In genomic region chr12:780750-781379, GRCh38 we compare ENCODE assay signal across 11 cellular contexts. TPM values are rescaled to one million over a fixed set of nuclear protein-coding genes. Genes with fewer than 3 reads are reported as not detected.
DNase-seq lines count a peak whose midpoint lies in the region; ATAC-seq and TF ChIP-seq lines count a peak whose summit lies in the region.
"Had no signal": no experiment of that assay in that cellular context is flagged by ENCODE, and none has a peak within 500 bp of the region (broad histone marks: within the 10 kb centered on the region; RNA-seq: fewer than 3 reads in every experiment).

No MANE protein-coding gene starts in this region.

- no peak overlapping the region for H2AFZ ChIP-seq in Loucy (ENCODE audit: low read length)

- H3K4me1 ChIP-seq in Loucy (ENCODE audit: insufficient read depth, low read length, poor library complexity, severe bottlenecking), result peaks cover 11% of the 10 kb centered on the region

- TF ChIP-seq CTCF in activated CD8-positive, alpha-beta T cell treated with anti-CD3 and anti-CD28 coated beads for 36 hours (IDR thresholded peaks at IDR 0.05), result no peak
- no peak for TF ChIP-seq CTCF in Loucy (conservative IDR thresholded peaks at IDR 0.05; ENCODE audit: low read length)
- TF ChIP-seq CTCF in osteocyte (IDR thresholded peaks at IDR 0.05), result no peak

- peaks cover 87% of the 10 kb centered on the region for H4K20me1 ChIP-seq in Loucy (ENCODE audit: insufficient read depth, low read length, poor library complexity, severe bottlenecking)

- no peaks in the 10 kb centered on the region for H3K9me2 ChIP-seq in Loucy (replicated peaks; ENCODE audit: low read depth, low read length)

- CTCF ChIA-PET in activated CD8-positive, alpha-beta T cell treated with anti-CD3 and anti-CD28 coated beads for 36 hours (lab: Charles Lee), result interaction anchor here (0.7 to 1.9 kb wide), 6 partner anchors 9 to 210 kb away, joined by 3 to 12 read pairs (median 6); no protein-coding TSS in a partner anchor
- CTCF ChIA-PET in activated CD8-positive, alpha-beta T cell treated with anti-CD3 and anti-CD28 coated beads, Interleukin-2, amount 10 ng/mL, durations not matched to agents 7 days and 5 days (lab: Charles Lee), result interaction anchor here (0.7 to 3.3 kb wide), 13 partner anchors 11 to 212 kb away, joined by 3 to 30 read pairs (median 4); partner anchors contain the start of genes RAD52 and WNK1

- H3F3A ChIP-seq in Loucy (ENCODE audit: low read depth), result no peaks in the 10 kb centered on the region

- H3K27me3 Mint-ChIP-seq in activated CD8-positive, alpha-beta T cell treated with anti-CD3 and anti-CD28 coated beads for 36 hours, result no peaks in the 10 kb centered on the region
- no peaks in the 10 kb centered on the region for H3K27me3 Mint-ChIP-seq in activated CD8-positive, alpha-beta T cell treated with anti-CD3 and anti-CD28 coated beads, Interleukin-2, amount 10 ng/mL, durations not matched to agents 7 days and 5 days (ENCODE audit: low read depth)
- no peaks in the 10 kb centered on the region for H3K27me3 Mint-ChIP-seq in dendritic cell treated with granulocyte-macrophage colony-stimulating factor and Interleukin-4, amounts not matched to agents 40 ng/mL and 50 ng/mL, for 4 days
- H3K27me3 Mint-ChIP-seq in osteocyte (ENCODE audit: unreplicated experiment), result no peaks in the 10 kb centered on the region

- no peak overlapping the region for H3K4me3 Mint-ChIP-seq in activated CD8-positive, alpha-beta T cell treated with anti-CD3 and anti-CD28 coated beads for 36 hours
- H3K4me3 Mint-ChIP-seq in activated CD8-positive, alpha-beta T cell treated with anti-CD3 and anti-CD28 coated beads, Interleukin-2, amount 10 ng/mL, durations not matched to agents 7 days and 5 days, result no peak overlapping the region
- no peak overlapping the region for H3K4me3 Mint-ChIP-seq in dendritic cell treated with granulocyte-macrophage colony-stimulating factor and Interleukin-4, amounts not matched to agents 40 ng/mL and 50 ng/mL, for 4 days
- H3K4me3 Mint-ChIP-seq in osteocyte (ENCODE audit: unreplicated experiment), result no peak overlapping the region

- 0 out of 2 replicates have a peak, but pooled peaks cover 2% of the 10 kb centered on the region for H3K36me3 ChIP-seq in Loucy (ENCODE audit: insufficient read depth, low read length)

- peaks cover 99% of the 10 kb centered on the region for H3K79me2 ChIP-seq in Loucy (ENCODE audit: insufficient read depth, low read length)

- H3K4me3 ChIP-seq in Loucy (ENCODE audit: low read length, poor library complexity, severe bottlenecking), result no peak overlapping the region

- no peaks in the 10 kb centered on the region for H3K9me3 Mint-ChIP-seq in activated CD8-positive, alpha-beta T cell treated with anti-CD3 and anti-CD28 coated beads for 36 hours
- H3K9me3 Mint-ChIP-seq in activated CD8-positive, alpha-beta T cell treated with anti-CD3 and anti-CD28 coated beads, Interleukin-2, amount 10 ng/mL, durations not matched to agents 7 days and 5 days (ENCODE audit: insufficient read depth), result no peaks in the 10 kb centered on the region
- H3K9me3 Mint-ChIP-seq in dendritic cell treated with granulocyte-macrophage colony-stimulating factor and Interleukin-4, amounts not matched to agents 40 ng/mL and 50 ng/mL, for 4 days, result peaks cover 7% of the 10 kb centered on the region
- H3K9me3 Mint-ChIP-seq in osteocyte (ENCODE audit: unreplicated experiment), result no peaks in the 10 kb centered on the region

- peaks cover 15% of the 10 kb centered on the region for H3K36me3 Mint-ChIP-seq in activated CD8-positive, alpha-beta T cell treated with anti-CD3 and anti-CD28 coated beads for 36 hours (ENCODE audit: low read depth)
- peaks cover 17% of the 10 kb centered on the region for H3K36me3 Mint-ChIP-seq in activated CD8-positive, alpha-beta T cell treated with anti-CD3 and anti-CD28 coated beads, Interleukin-2, amount 10 ng/mL, durations not matched to agents 7 days and 5 days (ENCODE audit: low read depth)
- peaks cover 16% of the 10 kb centered on the region for H3K36me3 Mint-ChIP-seq in dendritic cell treated with granulocyte-macrophage colony-stimulating factor and Interleukin-4, amounts not matched to agents 40 ng/mL and 50 ng/mL, for 4 days (ENCODE audit: low read depth)
- H3K36me3 Mint-ChIP-seq in osteocyte (ENCODE audit: unreplicated experiment), result no peaks in the 10 kb centered on the region

- no peak overlapping the region for H3K9ac ChIP-seq in Loucy (ENCODE audit: low read depth, low read length, poor library complexity, severe bottlenecking)

- H3K4me1 Mint-ChIP-seq in activated CD8-positive, alpha-beta T cell treated with anti-CD3 and anti-CD28 coated beads for 36 hours (ENCODE audit: low read depth), result peaks cover 70% of the 10 kb centered on the region
- peaks cover 53% of the 10 kb centered on the region for H3K4me1 Mint-ChIP-seq in activated CD8-positive, alpha-beta T cell treated with anti-CD3 and anti-CD28 coated beads, Interleukin-2, amount 10 ng/mL, durations not matched to agents 7 days and 5 days (ENCODE audit: low read depth)
- peaks cover 41% of the 10 kb centered on the region for H3K4me1 Mint-ChIP-seq in dendritic cell treated with granulocyte-macrophage colony-stimulating factor and Interleukin-4, amounts not matched to agents 40 ng/mL and 50 ng/mL, for 4 days (ENCODE audit: low read depth)
- peaks cover 58% of the 10 kb centered on the region for H3K4me1 Mint-ChIP-seq in osteocyte (ENCODE audit: unreplicated experiment)

- intact Hi-C loops in activated CD8-positive, alpha-beta T cell treated with anti-CD3 and anti-CD28 coated beads for 36 hours (cut with micrococcal nuclease), result no loop called here
- intact Hi-C loops in dendritic cell treated with granulocyte-macrophage colony-stimulating factor and Interleukin-4, amounts not matched to agents 40 ng/mL and 50 ng/mL, for 4 days (cut with micrococcal nuclease), result no loop called here

- no peaks in the 10 kb centered on the region for H3K27me3 ChIP-seq in Loucy (ENCODE audit: insufficient read depth, low read length, poor library complexity, severe bottlenecking)

- POLR2A ChIA-PET in activated CD8-positive, alpha-beta T cell treated with anti-CD3 and anti-CD28 coated beads for 36 hours (lab: Charles Lee), result interaction anchor here (1.0 to 1.7 kb wide), 3 partner anchors 12 to 29 kb away, joined by 3 to 5 read pairs (median 3); no protein-coding TSS in a partner anchor
- POLR2A ChIA-PET in activated CD8-positive, alpha-beta T cell treated with anti-CD3 and anti-CD28 coated beads, Interleukin-2, amount 10 ng/mL, durations not matched to agents 7 days and 5 days (lab: Charles Lee), result interaction anchor here (0.6 to 1.0 kb wide), 2 partner anchors 38 to 102 kb away, joined by 3 read pairs; no protein-coding TSS in a partner anchor

- peak overlapping the region; percentile 2 for H3K4me2 ChIP-seq in Loucy (ENCODE audit: low read depth, low read length, poor library complexity, severe bottlenecking)

- peak; percentile 46 for ATAC-seq in activated CD8-positive, alpha-beta T cell treated with anti-CD3 and anti-CD28 coated beads for 36 hours
- no peak for ATAC-seq in activated CD8-positive, alpha-beta T cell treated with anti-CD3 and anti-CD28 coated beads, Interleukin-2, amount 10 ng/mL, durations not matched to agents 7 days and 5 days
- ATAC-seq in HG02588 (IDR thresholded peaks at IDR 0.05; ENCODE audit: unreplicated experiment), result no peak

- peak overlapping the region; percentile 23 for H3K27ac Mint-ChIP-seq in activated CD8-positive, alpha-beta T cell treated with anti-CD3 and anti-CD28 coated beads for 36 hours
- no peak overlapping the region for H3K27ac Mint-ChIP-seq in activated CD8-positive, alpha-beta T cell treated with anti-CD3 and anti-CD28 coated beads, Interleukin-2, amount 10 ng/mL, durations not matched to agents 7 days and 5 days
- H3K27ac Mint-ChIP-seq in dendritic cell treated with granulocyte-macrophage colony-stimulating factor and Interleukin-4, amounts not matched to agents 40 ng/mL and 50 ng/mL, for 4 days, result peak overlapping the region; percentile 80
- H3K27ac Mint-ChIP-seq in osteocyte (ENCODE audit: unreplicated experiment), result peak overlapping the region; percentile 83

- DNase-seq in activated CD8-positive, alpha-beta T cell treated with anti-CD3 and anti-CD28 coated beads for 36 hours, result no peak
- DNase-seq in activated CD8-positive, alpha-beta T cell treated with anti-CD3 and anti-CD28 coated beads, Interleukin-2, amount 10 ng/mL, durations not matched to agents 7 days and 5 days, result no peak
- DNase-seq in osteocyte (ENCODE audit: extremely low spot score, unreplicated experiment), result no peak
- no peak for DNase-seq in putamen (ENCODE audit: low spot score)
- no peak for DNase-seq in SHP77 (lab: John Stamatoyannopoulos, UW)
- DNase-seq: head of caudate nucleus; kidney; stimulated activated CD4-positive, alpha-beta T cell treated with anti-CD3 and anti-CD28 coated beads, Interleukin-4, amount 100 ng/mL, for 24 hours had no signal

- H3K9me3 ChIP-seq in Loucy (ENCODE audit: insufficient read depth, low read depth, low read length), result no peaks in the 10 kb centered on the region

RNA-seq across cellular contexts. Expression of gene WNK1, which starts 28.5 kb away (rescaled TPM):
- total RNA-seq in activated CD8-positive, alpha-beta T cell treated with anti-CD3 and anti-CD28 coated beads for 36 hours, result 100 to 1,000 TPM; 142 to 143 TPM
- total RNA-seq in activated CD8-positive, alpha-beta T cell treated with anti-CD3 and anti-CD28 coated beads, Interleukin-2, amount 10 ng/mL, durations not matched to agents 7 days and 5 days, result 100 to 1,000 TPM; 203 to 204 TPM
- 186 and 188 TPM in 2 replicates for total RNA-seq in osteocyte
